ENCODE assay signal across 8 cellular contexts in the genomic region with DNA sequence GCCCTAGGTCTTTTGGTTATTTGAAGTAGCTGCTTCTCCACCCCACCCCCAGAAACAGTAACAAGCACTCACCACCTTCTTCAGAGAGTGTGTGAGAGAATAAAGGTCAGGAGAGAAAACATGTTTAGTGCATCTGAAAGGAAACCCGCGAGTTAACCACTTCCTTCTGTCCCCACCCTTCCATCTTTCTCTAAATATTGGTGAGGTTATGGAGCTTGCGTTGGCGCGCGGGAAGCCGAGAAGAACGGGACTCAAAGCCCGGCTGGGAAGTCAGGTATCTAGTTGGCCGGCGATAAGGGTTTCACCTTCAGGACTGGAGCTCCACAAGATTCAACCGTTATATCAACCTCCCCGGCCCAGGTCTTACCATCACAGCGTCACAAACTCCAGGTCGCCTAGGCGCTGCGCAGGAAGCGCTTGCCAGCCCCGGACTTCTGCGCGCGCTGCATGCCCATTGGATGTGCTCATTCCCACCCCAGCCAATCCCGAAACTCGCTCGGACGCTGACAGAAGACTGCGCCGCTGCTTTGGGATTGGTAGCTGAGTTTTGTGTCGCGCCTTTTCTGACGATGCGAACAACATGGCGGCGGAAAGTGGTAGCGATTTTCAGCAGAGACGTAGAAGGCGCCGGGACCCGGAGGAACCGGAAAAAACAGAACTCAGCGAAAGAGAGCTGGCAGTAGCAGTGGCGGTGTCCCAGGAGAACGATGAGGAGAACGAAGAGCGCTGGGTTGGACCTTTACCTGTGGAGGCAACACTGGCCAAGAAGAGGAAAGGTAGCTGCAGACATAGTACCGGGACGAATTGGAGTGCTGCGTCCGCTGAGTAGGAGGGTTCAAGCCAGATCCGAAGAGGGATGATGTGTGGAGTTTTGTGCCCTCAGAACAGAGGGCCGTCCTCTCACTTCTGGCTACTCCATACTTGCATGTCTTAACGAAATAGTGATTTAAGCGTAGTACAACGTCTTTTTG. TPM values are rescaled to one million over a fixed set of nuclear protein-coding genes. Genes with fewer than 3 reads are reported as not detected.
DNase-seq lines count a peak whose midpoint lies in the region; ATAC-seq, FAIRE-seq and TF ChIP-seq lines count a peak whose summit lies in the region.

A gene with protein sequence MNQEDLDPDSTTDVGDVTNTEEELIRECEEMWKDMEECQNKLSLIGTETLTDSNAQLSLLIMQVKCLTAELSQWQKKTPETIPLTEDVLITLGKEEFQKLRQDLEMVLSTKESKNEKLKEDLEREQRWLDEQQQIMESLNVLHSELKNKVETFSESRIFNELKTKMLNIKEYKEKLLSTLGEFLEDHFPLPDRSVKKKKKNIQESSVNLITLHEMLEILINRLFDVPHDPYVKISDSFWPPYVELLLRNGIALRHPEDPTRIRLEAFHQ (minus strand): TSS at position 438 of the 971 bp plus-strand sequence. CDS start 8,261 bp downstream, outside the sequence.
A gene (plus strand): TSS at position 566 of the 971 bp plus-strand sequence. CDS start 15 bp downstream, at position 581.

- H3K9ac ChIP-seq in HepG2 (ENCODE audit: insufficient read depth, low read depth, low read length) = peak within 1 kb of the TSS; percentile 88

- FAIRE-seq in HepG2 (lab: Jason Lieb, UNC) = peak; percentile 85

- TF ChIP-seq EP300 in HepG2 (IDR thresholded peaks at IDR 0.05; ENCODE audit: low read depth in 2 of 2, low read length in 2 of 2) (no peak; a peak in 1 of 4 replicates), HepG2 (CRISPR knock-in tag; IDR thresholded peaks at IDR 0.05; ENCODE audit: borderline replicate concordance) (no peak)

- H3K4me2 ChIP-seq in HepG2 (ENCODE audit: low read depth, low read length) = peak within 1 kb of the TSS; percentile 71

- BruUV-seq in HepG2 (replicated peaks; lab: Mats Ljungman, UMichigan) = no TSS peak

- peak within 1 kb of the TSS; percentile 94 for H2AFZ ChIP-seq in HepG2 (ENCODE audit: low read length)

- WGBS in HepG2 (ENCODE audit: low lambda C conversion rate) = under 1% methylated on average over 44 of the region's 54 CpGs

- TF ChIP-seq POLR2A in HepG2 (IDR thresholded peaks at IDR 0.05; ENCODE audit: insufficient read depth in 1 of 2, low read depth in 2 of 2, low read length in 2 of 2) = peak; percentile 73 to 91

- POLR2A ChIA-PET in HepG2 (lab: Yijun Ruan, JAX) = interaction anchor here (0.9 to 1.4 kb wide), 8 partner anchors 8 to 460 kb away, joined by 3 to 11 read pairs (median 4); a partner anchor contains a TSS

- DNase-seq in NCI-H774 (lab: John Stamatoyannopoulos, UW) (peak; percentile 95), dermis microvascular lymphatic vessel endothelial cell (ENCODE audit: low read depth in 2 of 2) (peak; percentile 91 to 98), HepG2 (ENCODE audit: low spot score) (peak; percentile 93)
- DNase-seq in activated CD4-positive, alpha-beta T cell treated with anti-CD3 and anti-CD28 coated beads, Interleukin-2, amount 50 U/mL, for 4 hours = peak; percentile 93
- peak; percentile 93 for DNase-seq in stimulated activated CD4-positive, alpha-beta T cell treated with anti-CD3 and anti-CD28 coated beads, Interleukin-4, amount 100 ng/mL, for 1 hour

- H4K20me1 ChIP-seq in HepG2 (ENCODE audit: insufficient read depth, low read length) = no peaks in the 10 kb centered on the region

- ATAC-seq in GM19395 (IDR thresholded peaks at IDR 0.05; ENCODE audit: unreplicated experiment) = peak; percentile 98
- peak; percentile 98 for ATAC-seq in HG03565 (IDR thresholded peaks at IDR 0.05; ENCODE audit: unreplicated experiment)
- peak; percentile 100 for ATAC-seq in HepG2

- peak within 1 kb of the TSS; percentile 66 to 98 (median 84) for H3K4me3 ChIP-seq in HepG2 (replicated peaks in 1 of 3; ENCODE audit: insufficient read depth in 1 of 3, low read depth in 2 of 3, low read length in 3 of 3)

- TF ChIP-seq RAD21 in HepG2 (CRISPR knock-in tag; IDR thresholded peaks at IDR 0.05) = no peak

- H3K79me2 ChIP-seq in HepG2 (ENCODE audit: insufficient read depth, low read length) = peaks cover 58% of the 10 kb centered on the region

- in situ Hi-C loops in HepG2 (cut with HindIII; ENCODE audit: extremely low pct_ligation_motif_present, low pct_unique_long_range_greater_than_20kb) = no loop called here

- peaks cover 4 to 8% of the 10 kb centered on the region in 2 experiments; a peak in 3 of 5 replicates for H3K36me3 ChIP-seq in HepG2 (replicated peaks in 1 of 2; ENCODE audit: control insufficient read depth in 1 of 2, insufficient read depth in 2 of 2, low read length in 2 of 2)

- H3K27me3 ChIP-seq in HepG2 (ENCODE audit: control insufficient read depth in 1 of 2, insufficient read depth in 2 of 2, low read length in 2 of 2) = no peaks in the 10 kb centered on the region; a peak in 1 of 5 replicates

- no peak for TF ChIP-seq CTCF in C4-2B (conservative IDR thresholded peaks at IDR 0.05)
- TF ChIP-seq CTCF in HepG2 (CRISPR knock-in tag; IDR thresholded peaks at IDR 0.05) = no peak

- H3K27ac ChIP-seq in C4-2B (peak within 1 kb of the TSS; percentile 86), HepG2 (ENCODE audit: extremely low read length, insufficient read depth, low read length) (peak within 1 kb of the TSS; percentile 94)

- intact Hi-C loops in HepG2 (cut with micrococcal nuclease; ENCODE audit: unreplicated experiment) = loop anchor here (5.0 kb wide), 2 partner anchors 59 to 579 kb away; a partner anchor contains a TSS

- peaks cover 28% of the 10 kb centered on the region for H3K4me1 ChIP-seq in HepG2 (ENCODE audit: insufficient read depth, low read length)

- no peaks in the 10 kb centered on the region for H3K9me3 ChIP-seq in HepG2 (ENCODE audit: low read length)

- CTCF ChIA-PET in HepG2 (lab: Yijun Ruan, JAX; ENCODE audit: low intra/inter-chr PET ratio, low total read pairs) = no interaction called here

TF ChIP-seq in HepG2, 621 proteins besides CTCF, POLR2A, EP300 and RAD21 (continues in another document):
- 0 out of 2 replicates have a peak, but pooled peaks have one; percentile 8 for TF ChIP-seq TBX3 (IDR thresholded peaks at IDR 0.05; ENCODE audit: borderline replicate concordance)
- TF ChIP-seq ZNF878 (CRISPR knock-in tag; IDR thresholded peaks at IDR 0.05) = peak; percentile 60

RNA-seq across cellular contexts. Expression of the first gene that starts in this region (rescaled TPM):
- 6.3 and 10.4 TPM in 2 replicates for total RNA-seq in dermis microvascular lymphatic vessel endothelial cell
- total RNA-seq in HepG2 (2016; rRNA removed; fragmentation: Illumina TruSeq; extraction: Trizol) = 54.4 and 75.0 TPM in 2 replicates
- total RNA-seq in HepG2 (2016; cell fraction: cytosol; rRNA removed; fragmentation: Illumina TruSeq; extraction: Trizol; ENCODE audit: low read depth) = 46.1 and 46.6 TPM in 2 replicates
- 52.6 and 72.1 TPM in 2 replicates for total RNA-seq in HepG2 (2016; cell fraction: insoluble cytoplasmic fraction; rRNA removed; fragmentation: Illumina TruSeq; extraction: Trizol)
- total RNA-seq in HepG2 (2016; cell fraction: membrane; rRNA removed; fragmentation: Illumina TruSeq; extraction: Trizol) = 40.9 and 42.8 TPM in 2 replicates
- total RNA-seq in HepG2 (2016; cell fraction: nucleus; rRNA removed; fragmentation: Illumina TruSeq; extraction: Trizol) = 69.1 and 71.8 TPM in 2 replicates
- 7.9 and 14.3 TPM in 2 replicates for polyA plus RNA-seq in HepG2 (2011; rRNA removed)
- polyA plus RNA-seq in HepG2 (2011; cell fraction: cytosol; rRNA removed) = 3.3 and 5.2 TPM in 2 replicates
- polyA plus RNA-seq in HepG2 (2011; cell fraction: nucleus; rRNA removed) = 7.8 and 11.5 TPM in 2 replicates
- 5.3 and 16.9 TPM in 2 replicates for polyA plus RNA-seq in HepG2 (2012)
- polyA plus RNA-seq in HepG2 (2016; cell fraction: cytosol; fragmentation: Illumina TruSeq; extraction: Trizol; ENCODE audit: low read depth) = 9.7 and 14.1 TPM in 2 replicates
- polyA plus RNA-seq in HepG2 (2016; cell fraction: insoluble cytoplasmic fraction; fragmentation: Illumina TruSeq; extraction: Trizol; ENCODE audit: low read depth) = 61.5 and 69.5 TPM in 2 replicates
- 16.6 and 22.9 TPM in 2 replicates for polyA plus RNA-seq in HepG2 (2016; cell fraction: membrane; fragmentation: Illumina TruSeq; extraction: Trizol; ENCODE audit: low read depth)
- polyA plus RNA-seq in HepG2 (2016; cell fraction: nucleus; fragmentation: Illumina TruSeq; extraction: Trizol; ENCODE audit: insufficient read depth, low read depth) = 62.2 and 63.3 TPM in 2 replicates
- polyA minus RNA-seq in HepG2 (2011; rRNA and poly(A)+ RNA removed; ENCODE audit: low replicate concordance) = 6.8 and 14.7 TPM in 2 replicates
- 5.1 and 8.4 TPM in 2 replicates for polyA minus RNA-seq in HepG2 (2011; cell fraction: cytosol; rRNA and poly(A)+ RNA removed)
- 45.1 and 68.2 TPM in 2 replicates for polyA minus RNA-seq in HepG2 (2011; cell fraction: nucleus; rRNA and poly(A)+ RNA removed)

RNA-seq across cellular contexts. Expression of the second gene that starts in this region (rescaled TPM):
- total RNA-seq in dermis microvascular lymphatic vessel endothelial cell (28.3 and 30.0 TPM in 2 replicates), HepG2 (2016; rRNA removed; fragmentation: Illumina TruSeq; extraction: Trizol) (44.3 and 60.8 TPM in 2 replicates)
- total RNA-seq in HepG2 (2016; cell fraction: cytosol; rRNA removed; fragmentation: Illumina TruSeq; extraction: Trizol; ENCODE audit: low read depth) = 27.4 and 33.1 TPM in 2 replicates
- 43.3 and 58.5 TPM in 2 replicates for total RNA-seq in HepG2 (2016; cell fraction: insoluble cytoplasmic fraction; rRNA removed; fragmentation: Illumina TruSeq; extraction: Trizol)
- 20.1 and 25.1 TPM in 2 replicates for total RNA-seq in HepG2 (2016; cell fraction: membrane; rRNA removed; fragmentation: Illumina TruSeq; extraction: Trizol)
- 52.4 and 57.3 TPM in 2 replicates for total RNA-seq in HepG2 (2016; cell fraction: nucleus; rRNA removed; fragmentation: Illumina TruSeq; extraction: Trizol)
- polyA plus RNA-seq in HepG2 (2011; rRNA removed) = 7.4 and 7.9 TPM in 2 replicates
- polyA plus RNA-seq in HepG2 (2011; cell fraction: cytosol; rRNA removed) = 1.5 and 2.4 TPM in 2 replicates
- polyA plus RNA-seq in HepG2 (2011; cell fraction: nucleus; rRNA removed) = 16.1 and 21.9 TPM in 2 replicates
- polyA plus RNA-seq in HepG2 (2012) = 24.7 and 29.8 TPM in 2 replicates
- polyA plus RNA-seq in HepG2 (2016; cell fraction: cytosol; fragmentation: Illumina TruSeq; extraction: Trizol; ENCODE audit: low read depth) = 1.7 and 2.3 TPM in 2 replicates
- 43.7 and 45.6 TPM in 2 replicates for polyA plus RNA-seq in HepG2 (2016; cell fraction: insoluble cytoplasmic fraction; fragmentation: Illumina TruSeq; extraction: Trizol; ENCODE audit: low read depth)
- 4.9 and 5.8 TPM in 2 replicates for polyA plus RNA-seq in HepG2 (2016; cell fraction: membrane; fragmentation: Illumina TruSeq; extraction: Trizol; ENCODE audit: low read depth)
- 66.7 and 70.9 TPM in 2 replicates for polyA plus RNA-seq in HepG2 (2016; cell fraction: nucleus; fragmentation: Illumina TruSeq; extraction: Trizol; ENCODE audit: insufficient read depth, low read depth)
- polyA minus RNA-seq in HepG2 (2011; rRNA and poly(A)+ RNA removed; ENCODE audit: low replicate concordance) = 3.7 and 5.3 TPM in 2 replicates
- 12.7 and 15.1 TPM in 2 replicates for polyA minus RNA-seq in HepG2 (2011; cell fraction: cytosol; rRNA and poly(A)+ RNA removed)
- polyA minus RNA-seq in HepG2 (2011; cell fraction: nucleus; rRNA and poly(A)+ RNA removed) = 89.6 and 92.0 TPM in 2 replicates

Comparison
In these comparisons a context has a peak if more than half of its experiments do, and no peak if none do; other contexts are left out.
1. Peak in every context shown above with its lines: DNase-seq, ATAC-seq, H3K4me3 ChIP-seq and H3K27ac ChIP-seq.